Comparison of ENCODE assay signal across 29 cellular contexts in genomic region chr21:28857720-28858119, GRCh38.
"Had no signal": no experiment of that assay in that cellular context is flagged by ENCODE, and none has a peak within 500 bp of the region (broad histone marks: within the 10 kb centered on the region; RNA-seq: fewer than 3 reads in every experiment).

No MANE protein-coding gene starts in this region.

- H3K9me3 ChIP-seq: ovary, psoas muscle, suprapubic skin, testis, tibial artery, transverse colon, upper lobe of right lung, vagina had no signal

- H2AFZ ChIP-seq: neural progenitor cell, parathyroid adenoma had no signal

- ATAC-seq: naive thymus-derived CD4-positive, alpha-beta T cell; natural killer cell; right cardiac atrium; sciatic nerve; stimulated activated memory B cell treated with anti-CD40 and anti-IgM and Interleukin-4, amounts not matched to agents 10 μg/mL and 1 μg/mL and 100 μg/mL, for 72 hours; stimulated activated naive CD8-positive, alpha-beta T cell treated with anti-CD3 and anti-CD28 coated beads, Interleukin-15, amount 100 ng/mL, for 72 hours; stimulated activated naive CD8-positive, alpha-beta T cell treated with anti-CD3 and anti-CD28 coated beads, Interleukin-15, Interleukin-2, amounts not matched to agents 100 U/mL and 50 U/mL, for 24 hours; upper lobe of right lung had no signal

- H3K36me3 ChIP-seq: neural progenitor cell, ovary, suprapubic skin, transverse colon, upper lobe of right lung, vagina had no signal

- H3K9ac ChIP-seq: neural progenitor cell, parathyroid adenoma had no signal

- H3K79me2 ChIP-seq: parathyroid adenoma had no signal

- H3K4me2 ChIP-seq: neural progenitor cell, smooth muscle cell had no signal

- H3K4me1 ChIP-seq: neural progenitor cell, parathyroid adenoma, psoas muscle, spleen, suprapubic skin, tibial artery, upper lobe of right lung had no signal

- H3K27me3 ChIP-seq: neural progenitor cell, ovary, spleen, suprapubic skin, testis, tibial artery, transverse colon, upper lobe of right lung, vagina had no signal

- H3K4me3 ChIP-seq: neural progenitor cell, ovary, psoas muscle, skin epidermis, smooth muscle cell, spleen, suprapubic skin, testis, tibial artery, transverse colon, upper lobe of right lung, vagina had no signal

- DNase-seq: naive thymus-derived CD4-positive, alpha-beta T cell; natural killer cell; occipital lobe; ovary; posterior cingulate gyrus; psoas muscle; right cardiac atrium; spleen; stimulated activated CD4-positive, alpha-beta T cell treated with anti-CD3 and anti-CD28 coated beads, Interleukin-12 subunit alpha, Interleukin-12 subunit beta, amount 100 ng/mL, for 4 hours; stimulated activated CD4-positive, alpha-beta T cell treated with anti-CD3 and anti-CD28 coated beads, Interleukin-1b, Interleukin-23, amount 100 ng/mL, for 48 hours; stimulated activated CD4-positive, alpha-beta T cell treated with anti-CD3 and anti-CD28 coated beads, Interleukin-4, amount 100 ng/mL, for 1 hour; stimulated activated CD4-positive, alpha-beta T cell treated with anti-CD3 and anti-CD28 coated beads, Interleukin-4, amount 100 ng/mL, for 4 hours; stimulated activated CD8-positive, alpha-beta memory T cell treated with anti-CD3 and anti-CD28 coated beads, Interleukin-4, amount 100 ng/mL, for 48 hours; stimulated activated naive CD4-positive, alpha-beta T cell; stimulated activated naive CD8-positive, alpha-beta T cell treated with anti-CD3 and anti-CD28 coated beads, Interleukin-15, amount 100 ng/mL, for 72 hours; stimulated activated naive CD8-positive, alpha-beta T cell treated with anti-CD3 and anti-CD28 coated beads, Interleukin-15, Interleukin-2, amounts not matched to agents 100 U/mL and 50 U/mL, for 24 hours; substantia nigra; testis; tibial artery; transverse colon; upper lobe of right lung had no signal

- H3K27ac ChIP-seq: neural progenitor cell, ovary, parathyroid adenoma, psoas muscle, skin epidermis, spleen, suprapubic skin, testis, tibial artery, transverse colon, upper lobe of right lung, vagina had no signal
